In the genomic region with DNA sequence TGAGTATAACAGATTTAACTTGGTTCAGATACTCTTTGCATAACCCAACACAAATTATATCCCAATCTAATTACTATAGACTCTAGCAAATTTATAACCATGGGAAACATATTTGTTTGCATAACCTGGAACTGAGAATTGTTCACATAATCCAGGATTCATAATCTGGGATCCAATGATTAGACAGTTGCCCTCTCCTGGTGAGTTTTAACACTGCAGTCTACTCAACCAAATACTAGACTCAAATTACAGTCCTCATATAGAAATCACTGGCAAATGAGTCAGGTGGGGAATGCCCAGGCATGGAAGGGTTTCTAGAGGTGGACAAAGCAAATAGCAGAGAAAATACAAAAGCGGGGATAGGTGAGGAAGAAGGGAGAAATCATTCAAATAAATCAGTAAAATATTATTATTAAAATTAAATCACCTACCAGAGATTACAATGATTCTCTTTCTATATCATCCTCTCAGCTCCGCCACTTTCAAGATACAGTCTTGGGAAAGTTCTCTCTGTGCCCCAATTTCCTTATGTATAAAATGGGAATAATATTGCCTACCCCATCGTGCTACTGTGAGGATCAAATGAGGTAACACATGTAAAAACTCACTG, we compare ENCODE assay signal across 8 cellular contexts. TPM values are rescaled to one million over a fixed set of nuclear protein-coding genes. Genes with fewer than 3 reads are reported as not detected.
DNase-seq lines count a peak whose midpoint lies in the region; ATAC-seq lines count a peak whose summit lies in the region.

No MANE protein-coding gene starts in this region.

- H3K4me1 ChIP-seq in neuronal stem cell (ENCODE audit: control insufficient read depth in 2 of 2, insufficient read depth in 1 of 2, low read depth in 1 of 2, low read length in 2 of 2) = peaks cover 0 to under 1% of the 10 kb centered on the region in 2 donors

- H3K14ac ChIP-seq in neuronal stem cell (ENCODE audit: low read length) = no peak overlapping the region

- H3K27ac ChIP-seq in neuronal stem cell (replicated peaks; ENCODE audit: low read length) = no peak overlapping the region

- no peak overlapping the region for H2BK12ac ChIP-seq in neuronal stem cell (ENCODE audit: low read length)

- no peak overlapping the region for H2BK15ac ChIP-seq in neuronal stem cell (ENCODE audit: low read length)

- H3K9me3 ChIP-seq in neuronal stem cell (replicated peaks in 1 of 2; ENCODE audit: control insufficient read depth in 2 of 2, insufficient read depth in 1 of 2, low read depth in 1 of 2, low read length in 2 of 2) = no peaks in the 10 kb centered on the region

- no peaks in the 10 kb centered on the region for H3K27me3 Mint-ChIP-seq in effector memory CD8-positive, alpha-beta T cell
- H3K27me3 Mint-ChIP-seq in activated T-helper 2 cell treated with anti-CD3 and anti-CD28 coated beads, Interferon-gamma antibody, Interleukin-2, Interleukin-4, amounts not matched to agents 10 μg/mL and 5 μg/mL and 100 μg/mL, durations not matched to agents 14 hours and 24 hours and 36 hours (ENCODE audit: low read depth) = no peaks in the 10 kb centered on the region

- intact Hi-C loops in Right ventricle myocardium superior (cut with DNase I) (no loop called here), Right ventricle myocardium inferior (cut with DNase I) (loop anchor here (10.0 kb wide), 2 partner anchors 88 to 328 kb away; a partner anchor contains a TSS)
- intact Hi-C loops in activated T-helper 2 cell treated with anti-CD3 and anti-CD28 coated beads, Interferon-gamma antibody, Interleukin-2, Interleukin-4, amounts not matched to agents 10 μg/mL and 5 μg/mL and 100 μg/mL, durations not matched to agents 14 hours and 24 hours and 36 hours (cut with micrococcal nuclease) = loop anchor here (1.0 to 5.0 kb wide), 2 partner anchors 9 to 331 kb away; a partner anchor contains a TSS

- peaks cover 28 to 32% of the 10 kb centered on the region in 2 donors for H3K4me1 Mint-ChIP-seq in effector memory CD8-positive, alpha-beta T cell (ENCODE audit: low read depth in 2 of 2)
- H3K4me1 Mint-ChIP-seq in activated T-helper 2 cell treated with anti-CD3 and anti-CD28 coated beads, Interferon-gamma antibody, Interleukin-2, Interleukin-4, amounts not matched to agents 10 μg/mL and 5 μg/mL and 100 μg/mL, durations not matched to agents 14 hours and 24 hours and 36 hours (ENCODE audit: low read depth) = peaks cover 46% of the 10 kb centered on the region

- H4K8ac ChIP-seq in neuronal stem cell (ENCODE audit: low read depth, low read length) = no peak overlapping the region

- H3K27ac Mint-ChIP-seq in effector memory CD8-positive, alpha-beta T cell = no peak overlapping the region
- no peak overlapping the region for H3K27ac Mint-ChIP-seq in activated T-helper 2 cell treated with anti-CD3 and anti-CD28 coated beads, Interferon-gamma antibody, Interleukin-2, Interleukin-4, amounts not matched to agents 10 μg/mL and 5 μg/mL and 100 μg/mL, durations not matched to agents 14 hours and 24 hours and 36 hours

- no peaks in the 10 kb centered on the region for H3K9me3 Mint-ChIP-seq in effector memory CD8-positive, alpha-beta T cell
- H3K9me3 Mint-ChIP-seq in activated T-helper 2 cell treated with anti-CD3 and anti-CD28 coated beads, Interferon-gamma antibody, Interleukin-2, Interleukin-4, amounts not matched to agents 10 μg/mL and 5 μg/mL and 100 μg/mL, durations not matched to agents 14 hours and 24 hours and 36 hours = no peaks in the 10 kb centered on the region

- no peaks in the 10 kb centered on the region for H3K36me3 ChIP-seq in neuronal stem cell (replicated peaks in 1 of 2; ENCODE audit: control insufficient read depth in 2 of 2, insufficient read depth in 2 of 2, low read length in 2 of 2)

- H2AFZ ChIP-seq in neuronal stem cell (ENCODE audit: low read length) = no peak overlapping the region

- no peak overlapping the region for H3K4ac ChIP-seq in neuronal stem cell (ENCODE audit: low read length)

- H2AK5ac ChIP-seq in neuronal stem cell (ENCODE audit: low read depth, low read length) = no peak overlapping the region

- no peak overlapping the region for H3K4me3 ChIP-seq in Jurkat, Clone E6-1 (ENCODE audit: low read length)
- H3K4me3 ChIP-seq in neuronal stem cell (ENCODE audit: low read length in 2 of 2) = no peak overlapping the region

- peak; percentile 58 for ATAC-seq in Right ventricle myocardium superior (ENCODE audit: poor library complexity)
- ATAC-seq in Right ventricle myocardium inferior = no peak
- ATAC-seq in effector memory CD8-positive, alpha-beta T cell (replicated peaks) = peak; percentile 81

- H3K27me3 ChIP-seq in neuronal stem cell (ENCODE audit: control insufficient read depth in 3 of 3, insufficient read depth in 3 of 3, low read depth in 1 of 3, low read length in 3 of 3) = no peaks in the 10 kb centered on the region

- in situ Hi-C loops in SK-MEL-5 (cut with HindIII; ENCODE audit: low pct_unique_long_range_greater_than_20kb, low sequenced_read_pairs) = no loop called here

- H3K23ac ChIP-seq in neuronal stem cell (ENCODE audit: low read depth, low read length, poor library complexity) = no peak overlapping the region

- H2BK5ac ChIP-seq in neuronal stem cell (ENCODE audit: low read length) = no peak overlapping the region

- H3K36me3 Mint-ChIP-seq in effector memory CD8-positive, alpha-beta T cell (ENCODE audit: insufficient read depth) = peaks cover 18% of the 10 kb centered on the region
- peaks cover 30% of the 10 kb centered on the region for H3K36me3 Mint-ChIP-seq in activated T-helper 2 cell treated with anti-CD3 and anti-CD28 coated beads, Interferon-gamma antibody, Interleukin-2, Interleukin-4, amounts not matched to agents 10 μg/mL and 5 μg/mL and 100 μg/mL, durations not matched to agents 14 hours and 24 hours and 36 hours (ENCODE audit: low read depth)

- H4K91ac ChIP-seq in neuronal stem cell (ENCODE audit: low read depth, low read length, poor library complexity) = no peak overlapping the region

- H2BK120ac ChIP-seq in neuronal stem cell (ENCODE audit: low read depth, low read length) = no peak overlapping the region

- DNase-seq in Right ventricle myocardium superior (no peak), Right ventricle myocardium inferior (ENCODE audit: missing footprints) (no peak), SK-MEL-5 (ENCODE audit: low read depth, low spot score) (peak; percentile 75), myocyte (ENCODE audit: low read depth) (peak; percentile 67), neuronal stem cell (ENCODE audit: low spot score) (no peak)
- peak; percentile 24 for DNase-seq in Jurkat, Clone E6-1 (ENCODE audit: low read depth, low spot score)
- peak in 2 of 3 experiments; percentile 26 to 32 for DNase-seq in effector memory CD8-positive, alpha-beta T cell
- no peak for DNase-seq in activated T-helper 2 cell treated with anti-CD3 and anti-CD28 coated beads, Interferon-gamma antibody, Interleukin-2, Interleukin-4, amounts not matched to agents 10 μg/mL and 5 μg/mL and 100 μg/mL, durations not matched to agents 14 hours and 24 hours and 36 hours (ENCODE audit: low spot score)

- WGBS in neuronal stem cell (ENCODE audit: extremely low coverage in 2 of 2, insufficient read length in 2 of 2, insufficient replicate concordance in 1 of 2), 2 donors = no CpG with 5 or more reads among the region's 3 CpGs

- H3K18ac ChIP-seq in neuronal stem cell (ENCODE audit: low read length) = no peak overlapping the region

- H3K79me1 ChIP-seq in neuronal stem cell (ENCODE audit: low read depth, low read length) = no peaks in the 10 kb centered on the region

- no peak overlapping the region for H3K4me2 ChIP-seq in neuronal stem cell (ENCODE audit: insufficient read depth, low read length, poor library complexity, severe bottlenecking)

- no peak overlapping the region for H3K4me3 Mint-ChIP-seq in effector memory CD8-positive, alpha-beta T cell
- H3K4me3 Mint-ChIP-seq in activated T-helper 2 cell treated with anti-CD3 and anti-CD28 coated beads, Interferon-gamma antibody, Interleukin-2, Interleukin-4, amounts not matched to agents 10 μg/mL and 5 μg/mL and 100 μg/mL, durations not matched to agents 14 hours and 24 hours and 36 hours (ENCODE audit: low read depth) = no peak overlapping the region

- no peak overlapping the region for H3K9ac ChIP-seq in neuronal stem cell (ENCODE audit: low read depth, low read length, poor library complexity)

RNA-seq across cellular contexts. Expression of a gene that starts 9.4 kb away (rescaled TPM):
- total RNA-seq in Right ventricle myocardium superior (1.9 TPM), Right ventricle myocardium inferior (2.4 TPM), myocyte (2.2 and 2.5 TPM in 2 replicates)
- polyA plus RNA-seq in Jurkat, Clone E6-1 (2012; ENCODE audit: insufficient read depth, insufficient read length) = 23.3 TPM
- total RNA-seq in SK-MEL-5 (2014; rRNA removed; shearing (Covaris generic)) = 2.7 and 3.9 TPM in 2 replicates
- polyA plus RNA-seq in SK-MEL-5 (2015; cell fraction: cytosol; rRNA removed) = 4.2 and 6.0 TPM in 2 replicates
- polyA plus RNA-seq in SK-MEL-5 (2015; cell fraction: nucleus; rRNA removed) = 3.2 and 4.6 TPM in 2 replicates
- polyA plus RNA-seq in myocyte (2012) = 0.62 TPM
- 4.4 TPM for polyA plus RNA-seq in neuronal stem cell (2013, experiment 1 of 2)
- 4.9 TPM for polyA plus RNA-seq in neuronal stem cell (2013, experiment 2 of 2)
- 51.4 and 52.5 TPM in 2 replicates for total RNA-seq in activated T-helper 2 cell treated with anti-CD3 and anti-CD28 coated beads, Interferon-gamma antibody, Interleukin-2, Interleukin-4, amounts not matched to agents 10 μg/mL and 5 μg/mL and 100 μg/mL, durations not matched to agents 14 hours and 24 hours and 36 hours

Comparison
In these comparisons a context has a peak if more than half of its experiments do, and no peak if none do; other contexts are left out.
1. DNase-seq: peak in Jurkat, Clone E6-1 (single experiment), SK-MEL-5 (single experiment), effector memory CD8-positive, alpha-beta T cell (2 of 3) and myocyte (single experiment); none in Right ventricle myocardium superior (single experiment), Right ventricle myocardium inferior (single experiment), neuronal stem cell (single experiment) and activated T-helper 2 cell treated with anti-CD3 and anti-CD28 coated beads, Interferon-gamma antibody, Interleukin-2, Interleukin-4, amounts not matched to agents 10 μg/mL and 5 μg/mL and 100 μg/mL, durations not matched to agents 14 hours and 24 hours and 36 hours (single experiment).
2. RNA of a gene that starts 9.4 kb away (total RNA-seq): 51.4 to 52.5 TPM in activated T-helper 2 cell treated with anti-CD3 and anti-CD28 coated beads, Interferon-gamma antibody, Interleukin-2, Interleukin-4, amounts not matched to agents 10 μg/mL and 5 μg/mL and 100 μg/mL, durations not matched to agents 14 hours and 24 hours and 36 hours; 2.7 to 3.9 TPM in SK-MEL-5, 2.2 to 2.5 TPM in myocyte, 2.4 TPM in Right ventricle myocardium inferior (single experiment) and 1.9 TPM in Right ventricle myocardium superior (single experiment); every median in the first group is over 10 times any median in the second.